ENCODE assay signal across 13 cellular contexts in the genomic region with DNA sequence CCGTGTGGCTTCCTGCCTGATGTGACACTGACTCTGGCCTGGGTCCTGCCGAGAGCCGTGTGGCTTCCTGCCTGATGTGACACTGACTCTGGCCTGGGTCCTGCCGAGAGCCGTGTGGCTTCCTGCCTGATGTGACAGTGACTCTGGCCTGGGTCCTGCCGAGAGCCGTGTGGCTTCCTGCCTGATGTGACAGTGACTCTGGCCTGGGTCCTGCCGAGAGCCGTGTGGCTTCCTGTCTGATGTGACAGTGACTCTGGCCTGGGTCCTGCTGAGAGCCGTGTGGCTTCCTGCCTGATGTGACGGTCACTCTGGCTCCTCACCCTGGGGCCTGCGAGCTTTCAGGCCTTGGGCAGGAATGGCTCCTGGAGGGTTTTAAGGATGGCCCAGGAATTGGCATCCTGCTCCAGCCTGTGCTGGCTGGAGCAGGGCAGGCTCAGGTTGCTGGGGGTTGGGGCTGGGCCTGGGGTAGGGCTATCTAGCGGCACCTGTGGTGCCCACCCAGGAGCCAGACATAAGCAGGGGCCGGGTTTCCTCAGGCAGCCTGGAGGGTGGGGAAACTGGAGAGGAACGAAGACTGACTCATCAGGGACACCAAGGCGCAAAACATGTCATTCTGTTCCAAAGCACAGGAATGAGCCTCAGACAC. TPM values are rescaled to one million over a fixed set of nuclear protein-coding genes. Genes with fewer than 3 reads are reported as not detected.
DNase-seq lines count a peak whose midpoint lies in the region; ATAC-seq and TF ChIP-seq lines count a peak whose summit lies in the region.
"Not testable (repeated sequence)": the region's sequence is repeated elsewhere in the genome, so short reads cannot be mapped to it uniquely, and the experiment has no call there.
"Had no signal": no experiment of that assay in that cellular context is flagged by ENCODE, and none has a peak within 500 bp of the region (broad histone marks: within the 10 kb centered on the region; RNA-seq: fewer than 3 reads in every experiment).

No MANE protein-coding gene starts in this region.

- not testable (repeated sequence) for H2AFZ ChIP-seq in osteoblast (ENCODE audit: low read length)

- in situ Hi-C loops in GM18951 (cut with MboI; ENCODE audit: low sequenced_read_pairs, unreplicated experiment): not testable (repeated sequence)

- peak in 1 of 3 donors; percentile 47 for DNase-seq in CD4-positive, CD25-positive, alpha-beta regulatory T cell
- DNase-seq in UCSD-AML1 (lab: John Stamatoyannopoulos, UW; ENCODE audit: unreplicated experiment): peak; percentile 61
- not testable (repeated sequence) for DNase-seq in activated T-helper 2 cell treated with anti-CD3 and anti-CD28 coated beads, Interferon-gamma antibody, Interleukin-2, Interleukin-4, amounts not matched to agents 10 μg/mL and 5 μg/mL and 100 μg/mL, durations not matched to agents 14 hours and 24 hours and 36 hours (ENCODE audit: low spot score); suprapubic skin (ENCODE audit: low spot score in 2 of 2)
- peak in 1 of 3 experiments; percentile 42 for DNase-seq in effector memory CD8-positive, alpha-beta T cell
- peak; percentile 83 for DNase-seq in left lobe of liver (ENCODE audit: low spot score)
- peak; percentile 67 for DNase-seq in osteoblast (ENCODE audit: insufficient read length, low spot score, missing footprints)

- H3K4me1 ChIP-seq in CD4-positive, CD25-positive, alpha-beta regulatory T cell (ENCODE audit: control insufficient read depth, insufficient read depth, low read length, poor library complexity, severe bottlenecking): peaks cover 26% of the 10 kb centered on the region
- H3K4me1 ChIP-seq in osteoblast (ENCODE audit: insufficient read depth, low read length): not testable (repeated sequence)
- peaks cover 50% of the 10 kb centered on the region for H3K4me1 ChIP-seq in suprapubic skin

- intact Hi-C loops in activated T-helper 2 cell treated with anti-CD3 and anti-CD28 coated beads, Interferon-gamma antibody, Interleukin-2, Interleukin-4, amounts not matched to agents 10 μg/mL and 5 μg/mL and 100 μg/mL, durations not matched to agents 14 hours and 24 hours and 36 hours (cut with micrococcal nuclease): not testable (repeated sequence)

- H4K20me1 ChIP-seq in osteoblast (ENCODE audit: insufficient read depth, low read length): not testable (repeated sequence)

- not testable (repeated sequence) for H3K27me3 Mint-ChIP-seq in CD4-positive, CD25-positive, alpha-beta regulatory T cell; activated T-helper 2 cell treated with anti-CD3 and anti-CD28 coated beads, Interferon-gamma antibody, Interleukin-2, Interleukin-4, amounts not matched to agents 10 μg/mL and 5 μg/mL and 100 μg/mL, durations not matched to agents 14 hours and 24 hours and 36 hours (ENCODE audit: low read depth); effector memory CD8-positive, alpha-beta T cell

- TF ChIP-seq EP300 in suprapubic skin (IDR thresholded peaks at IDR 0.05): not testable (repeated sequence)

- H3K79me2 ChIP-seq in osteoblast (ENCODE audit: insufficient read depth, low read length): not testable (repeated sequence)

- peak overlapping the region; percentile 23 for H3K27ac ChIP-seq in CD4-positive, CD25-positive, alpha-beta regulatory T cell (ENCODE audit: insufficient read depth, low read length, poor library complexity, severe bottlenecking)
- not testable (repeated sequence) for H3K27ac ChIP-seq in osteoblast (ENCODE audit: low read depth, low read length)
- peak overlapping the region; percentile 70 for H3K27ac ChIP-seq in suprapubic skin

- not testable (repeated sequence) for H3K9me3 ChIP-seq in CD4-positive, CD25-positive, alpha-beta regulatory T cell (ENCODE audit: control insufficient read depth in 2 of 2, low read length in 2 of 2); osteoblast (ENCODE audit: low read depth, low read length); suprapubic skin

- not testable (repeated sequence) for H3K36me3 Mint-ChIP-seq in CD4-positive, CD25-positive, alpha-beta regulatory T cell; activated T-helper 2 cell treated with anti-CD3 and anti-CD28 coated beads, Interferon-gamma antibody, Interleukin-2, Interleukin-4, amounts not matched to agents 10 μg/mL and 5 μg/mL and 100 μg/mL, durations not matched to agents 14 hours and 24 hours and 36 hours (ENCODE audit: low read depth)
- peaks cover 25% of the 10 kb centered on the region for H3K36me3 Mint-ChIP-seq in effector memory CD8-positive, alpha-beta T cell (ENCODE audit: insufficient read depth)

- 43% methylated on average over 2 of the region's 16 CpGs for WGBS in suprapubic skin

- peak overlapping the region in 1 of 4 donors; percentile 78 for H3K4me3 Mint-ChIP-seq in CD4-positive, CD25-positive, alpha-beta regulatory T cell
- peak overlapping the region; percentile 26 for H3K4me3 Mint-ChIP-seq in activated T-helper 2 cell treated with anti-CD3 and anti-CD28 coated beads, Interferon-gamma antibody, Interleukin-2, Interleukin-4, amounts not matched to agents 10 μg/mL and 5 μg/mL and 100 μg/mL, durations not matched to agents 14 hours and 24 hours and 36 hours (ENCODE audit: low read depth)
- H3K4me3 Mint-ChIP-seq in effector memory CD8-positive, alpha-beta T cell: peak overlapping the region; percentile 59 to 61

- H3K4me2 ChIP-seq in osteoblast (ENCODE audit: insufficient read depth, low read length): not testable (repeated sequence)

- not testable (repeated sequence) for H3K9me3 Mint-ChIP-seq in CD4-positive, CD25-positive, alpha-beta regulatory T cell; activated T-helper 2 cell treated with anti-CD3 and anti-CD28 coated beads, Interferon-gamma antibody, Interleukin-2, Interleukin-4, amounts not matched to agents 10 μg/mL and 5 μg/mL and 100 μg/mL, durations not matched to agents 14 hours and 24 hours and 36 hours; effector memory CD8-positive, alpha-beta T cell

- not testable (repeated sequence) for ATAC-seq in CD4-positive, CD25-positive, alpha-beta regulatory T cell (ENCODE audit: low read depth in 2 of 2)
- peak; percentile 19 for ATAC-seq in effector memory CD8-positive, alpha-beta T cell (replicated peaks)
- peak; percentile 35 for ATAC-seq in left lobe of liver

- peak overlapping the region in 1 of 3 donors; percentile 78 for H3K27ac Mint-ChIP-seq in CD4-positive, CD25-positive, alpha-beta regulatory T cell
- H3K27ac Mint-ChIP-seq in activated T-helper 2 cell treated with anti-CD3 and anti-CD28 coated beads, Interferon-gamma antibody, Interleukin-2, Interleukin-4, amounts not matched to agents 10 μg/mL and 5 μg/mL and 100 μg/mL, durations not matched to agents 14 hours and 24 hours and 36 hours: peak overlapping the region; percentile 87
- H3K27ac Mint-ChIP-seq in effector memory CD8-positive, alpha-beta T cell: peak overlapping the region; percentile 91 to 96

- TF ChIP-seq POLR2A in GM18951 (IDR thresholded peaks at IDR 0.05; ENCODE audit: extremely low read depth, insufficient read depth, insufficient read length): peak; percentile 47
- not testable (repeated sequence) for TF ChIP-seq POLR2A in suprapubic skin (IDR thresholded peaks at IDR 0.05)

- not testable (repeated sequence) for H3K4me3 ChIP-seq in CD4-positive, CD25-positive, alpha-beta regulatory T cell (ENCODE audit: low read depth, low read length); osteoblast (ENCODE audit: insufficient read depth, low read length); suprapubic skin

- H3K4me1 Mint-ChIP-seq in CD4-positive, CD25-positive, alpha-beta regulatory T cell: peaks cover 10 to 45% (median 11%) of the 10 kb centered on the region in 4 donors
- peaks cover 26% of the 10 kb centered on the region for H3K4me1 Mint-ChIP-seq in activated T-helper 2 cell treated with anti-CD3 and anti-CD28 coated beads, Interferon-gamma antibody, Interleukin-2, Interleukin-4, amounts not matched to agents 10 μg/mL and 5 μg/mL and 100 μg/mL, durations not matched to agents 14 hours and 24 hours and 36 hours (ENCODE audit: low read depth)
- peaks cover 33 to 55% of the 10 kb centered on the region in 2 donors for H3K4me1 Mint-ChIP-seq in effector memory CD8-positive, alpha-beta T cell (ENCODE audit: low read depth in 2 of 2)

- not testable (repeated sequence) for TF ChIP-seq CTCF in osteoblast (IDR thresholded peaks at IDR 0.05; ENCODE audit: extremely low read depth, low read depth, low read length); suprapubic skin (IDR thresholded peaks at IDR 0.05)

- H3K36me3 ChIP-seq in CD4-positive, CD25-positive, alpha-beta regulatory T cell (ENCODE audit: control insufficient read depth, insufficient read depth, low read length); osteoblast (ENCODE audit: insufficient read depth, low read length); suprapubic skin: not testable (repeated sequence)

- not testable (repeated sequence) for H3K27me3 ChIP-seq in CD4-positive, CD25-positive, alpha-beta regulatory T cell (ENCODE audit: control insufficient read depth, insufficient read depth, low read length); osteoblast (ENCODE audit: insufficient read depth, low read length); suprapubic skin

RNA-seq across cellular contexts. Expression of a gene that starts 7.1 kb away (rescaled TPM):
- total RNA-seq in CD4-positive, CD25-positive, alpha-beta regulatory T cell: 165 TPM
- polyA plus RNA-seq in CD4-positive, CD25-positive, alpha-beta regulatory T cell: 10 to 100 TPM; 41.5 to 45.5 (median 42.5) TPM
- 87.4 and 92.0 TPM in 2 replicates for total RNA-seq in activated T-helper 2 cell treated with anti-CD3 and anti-CD28 coated beads, Interferon-gamma antibody, Interleukin-2, Interleukin-4, amounts not matched to agents 10 μg/mL and 5 μg/mL and 100 μg/mL, durations not matched to agents 14 hours and 24 hours and 36 hours
- total RNA-seq in left lobe of liver (74.1 TPM), osteoblast (35.1 and 36.5 TPM in 2 replicates), suprapubic skin (10 to 100 TPM; 27.1 to 50.5 (median 35.7) TPM)

RNA-seq across cellular contexts. Expression of a gene that starts 35.4 kb away (rescaled TPM):
- 79.5 TPM for total RNA-seq in CD4-positive, CD25-positive, alpha-beta regulatory T cell
- 10 to 100 TPM; 63.1 to 77.1 (median 64.5) TPM for polyA plus RNA-seq in CD4-positive, CD25-positive, alpha-beta regulatory T cell
- 393 and 403 TPM in 2 replicates for total RNA-seq in activated T-helper 2 cell treated with anti-CD3 and anti-CD28 coated beads, Interferon-gamma antibody, Interleukin-2, Interleukin-4, amounts not matched to agents 10 μg/mL and 5 μg/mL and 100 μg/mL, durations not matched to agents 14 hours and 24 hours and 36 hours
- total RNA-seq in left lobe of liver: 56.1 TPM
- 40.9 and 42.4 TPM in 2 replicates for total RNA-seq in osteoblast
- total RNA-seq in suprapubic skin: 100 to 1,000 TPM in 1 of 4 donors, 10 to 100 TPM in 3; 57.0 to 113 (median 83.1) TPM

RNA-seq across cellular contexts. Expression of a gene that starts 52.6 kb away (rescaled TPM):
- not detected for total RNA-seq in CD4-positive, CD25-positive, alpha-beta regulatory T cell
- under 1 TPM in 1 of 4 donors, not detected in 3; 0.11 TPM for polyA plus RNA-seq in CD4-positive, CD25-positive, alpha-beta regulatory T cell
- total RNA-seq in activated T-helper 2 cell treated with anti-CD3 and anti-CD28 coated beads, Interferon-gamma antibody, Interleukin-2, Interleukin-4, amounts not matched to agents 10 μg/mL and 5 μg/mL and 100 μg/mL, durations not matched to agents 14 hours and 24 hours and 36 hours: not detected in 2 replicates
- total RNA-seq in left lobe of liver (not detected), osteoblast (not detected in 2 replicates), suprapubic skin (under 1 TPM in 1 of 4 donors, not detected in 3; 0.49 TPM)
- total RNA-seq: adrenal gland; cardiac muscle cell; left cardiac atrium; M059J; T-helper 2 cell treated with Interferon-gamma antibody and Interleukin-4, amounts not matched to agents 100 ng/mL and 5 ng/mL, for 36 hours had no signal
- polyA plus RNA-seq: adrenal gland, cardiac muscle cell had no signal
